ENCODE assay signal across 19 cellular contexts in the genomic region with DNA sequence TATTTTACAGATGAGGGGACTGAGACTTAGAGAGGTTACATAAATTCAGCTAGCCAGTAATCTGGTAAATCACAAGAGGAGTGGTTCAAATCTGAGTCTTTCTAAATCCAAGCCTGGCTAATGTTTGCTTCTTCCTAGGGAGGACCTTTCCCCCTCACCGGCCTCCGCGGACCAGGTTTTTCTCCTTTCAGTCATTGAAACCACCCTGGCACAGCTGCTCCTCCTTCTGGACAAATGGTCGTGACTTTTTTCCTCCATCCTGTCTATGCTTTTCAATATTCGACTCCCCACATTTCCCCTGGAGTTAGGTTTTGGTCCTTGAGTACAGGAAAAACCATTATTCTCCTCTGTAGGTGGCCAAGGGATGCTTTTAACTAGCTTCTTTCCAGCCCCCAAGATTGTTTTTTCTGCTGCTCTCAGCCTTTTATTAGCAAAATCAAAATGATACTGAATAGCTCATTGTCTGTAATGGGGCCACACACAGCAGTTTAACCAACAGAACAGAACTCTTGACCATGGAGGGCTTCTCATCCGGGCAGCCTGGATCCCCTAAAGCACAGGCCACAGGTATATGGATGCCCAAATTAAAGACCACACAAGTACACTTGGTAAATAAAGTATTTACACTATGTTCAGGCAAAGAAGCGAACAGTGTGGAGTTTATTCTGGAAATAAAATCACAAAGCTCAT.
"Had no signal": no experiment of that assay in that cellular context is flagged by ENCODE, and none has a peak within 500 bp of the region (broad histone marks: within the 10 kb centered on the region; RNA-seq: fewer than 3 reads in every experiment).

No MANE protein-coding gene starts in this region.

- ATAC-seq: esophagus mucosa; left colon; naive thymus-derived CD8-positive, alpha-beta T cell; stimulated activated memory B cell treated with anti-CD40 and anti-IgM and Interleukin-4, amounts not matched to agents 10 μg/mL and 1 μg/mL and 100 μg/mL, for 72 hours had no signal

- H3K36me3 Mint-ChIP-seq: naive thymus-derived CD8-positive, alpha-beta T cell; stimulated activated memory B cell treated with anti-CD40 and anti-IgM and Interleukin-4, amounts not matched to agents 10 μg/mL and 1 μg/mL and 100 μg/mL, for 72 hours had no signal

- H3K36me3 ChIP-seq: ovary, right atrium auricular region, tibial artery, upper lobe of left lung, uterus had no signal

- H3K4me3 ChIP-seq: dorsolateral prefrontal cortex, hepatocyte, ovary, right atrium auricular region, tibial artery, upper lobe of left lung, uterus had no signal

- H3K4me1 ChIP-seq: right atrium auricular region, tibial artery, upper lobe of left lung, uterus had no signal

- DNase-seq: cortex of kidney; dorsolateral prefrontal cortex; effector CD8-positive, alpha-beta T cell; head of caudate nucleus; left colon; mesendoderm; naive thymus-derived CD8-positive, alpha-beta T cell; nucleus accumbens; ovary; stimulated activated CD4-positive, alpha-beta T cell treated with anti-CD3 and anti-CD28 coated beads, Interleukin-4, amount 100 ng/mL, for 24 hours; tibial artery; upper lobe of left lung; uterus had no signal

- H3K4me3 Mint-ChIP-seq: naive thymus-derived CD8-positive, alpha-beta T cell; neural crest cell; stimulated activated memory B cell treated with anti-CD40 and anti-IgM and Interleukin-4, amounts not matched to agents 10 μg/mL and 1 μg/mL and 100 μg/mL, for 72 hours; stimulated activated naive CD8-positive, alpha-beta T cell treated with anti-CD3 and anti-CD28 coated beads, Interleukin-15, Interleukin-2, amounts not matched to agents 100 ng/mL and 50 ng/mL, for 24 hours had no signal

- H2AFZ ChIP-seq: hepatocyte had no signal

- H3K27me3 ChIP-seq: ovary, right atrium auricular region, upper lobe of left lung, uterus had no signal

- H3K27ac Mint-ChIP-seq: stimulated activated memory B cell treated with anti-CD40 and anti-IgM and Interleukin-4, amounts not matched to agents 10 μg/mL and 1 μg/mL and 100 μg/mL, for 72 hours; stimulated activated naive CD8-positive, alpha-beta T cell treated with anti-CD3 and anti-CD28 coated beads, Interleukin-15, Interleukin-2, amounts not matched to agents 100 ng/mL and 50 ng/mL, for 24 hours had no signal

- H3K27ac ChIP-seq: dorsolateral prefrontal cortex, hepatocyte, ovary, right atrium auricular region, tibial artery, upper lobe of left lung, uterus had no signal

- H3K9me3 Mint-ChIP-seq: neural crest cell; stimulated activated naive CD8-positive, alpha-beta T cell treated with anti-CD3 and anti-CD28 coated beads, Interleukin-15, Interleukin-2, amounts not matched to agents 100 ng/mL and 50 ng/mL, for 24 hours had no signal

- H3K4me2 ChIP-seq: hepatocyte had no signal

- H3K9me3 ChIP-seq: ovary, tibial artery, upper lobe of left lung, uterus had no signal

- H3K4me1 Mint-ChIP-seq: naive thymus-derived CD8-positive, alpha-beta T cell; neural crest cell; stimulated activated memory B cell treated with anti-CD40 and anti-IgM and Interleukin-4, amounts not matched to agents 10 μg/mL and 1 μg/mL and 100 μg/mL, for 72 hours had no signal
